In genomic region chr13:74443623-74444022, GRCh38 we compare ENCODE assay signal across 14 cellular contexts.
DNase-seq lines count a peak whose midpoint lies in the region; ATAC-seq, FAIRE-seq and TF ChIP-seq lines count a peak whose summit lies in the region.
"Had no signal": no experiment of that assay in that cellular context is flagged by ENCODE, and none has a peak within 500 bp of the region (broad histone marks: within the 10 kb centered on the region; RNA-seq: fewer than 3 reads in every experiment).

No MANE protein-coding gene starts in this region.

- DNase-seq in NCI-H2227 (lab: John Stamatoyannopoulos, UW; ENCODE audit: unreplicated experiment) (peak; percentile 21), NCI-H2227 treated with DMSO at 0.1 percent for 48 hours (lab: John Stamatoyannopoulos, UW) (no peak), astrocyte of the hippocampus (ENCODE audit: low read depth, low spot score) (peak; percentile 89), foreskin keratinocyte (peak; percentile 79 to 88), urothelium cell line (ENCODE audit: low spot score) (peak; percentile 49), NCI-H1048 (lab: John Stamatoyannopoulos, UW) (no peak), posterior cingulate gyrus (no peak), NCI-H2081 (lab: John Stamatoyannopoulos, UW) (no peak)
- DNase-seq: DMS 273 treated with DMSO at 0.1 percent for 48 hours, gastrocnemius medialis, NCI-H524 treated with DMSO at 0.1 percent for 48 hours, pancreas had no signal

- FAIRE-seq in urothelium cell line (lab: Jason Lieb, UNC): no peak
- FAIRE-seq: pancreas had no signal

- H3K27me3 ChIP-seq in foreskin keratinocyte: no peaks in the 10 kb centered on the region
- H3K27me3 ChIP-seq: gastrocnemius medialis, pancreas, SJCRH30 had no signal

- peaks cover 30% of the 10 kb centered on the region for H3K4me1 ChIP-seq in foreskin keratinocyte
- H3K4me1 ChIP-seq: pancreas had no signal

- no peak for TF ChIP-seq CTCF in foreskin keratinocyte (conservative IDR thresholded peaks at IDR 0.05)

- ATAC-seq in foreskin keratinocyte: peak; percentile 84
- ATAC-seq: gastrocnemius medialis had no signal

- H3K27ac ChIP-seq in foreskin keratinocyte: peak overlapping the region; percentile 39
- H3K27ac ChIP-seq: 22Rv1, gastrocnemius medialis, pancreas, SJCRH30 had no signal

- intact Hi-C loops in posterior cingulate gyrus (cut with DNase I): no loop called here

Comparison
In these comparisons a context has a peak if more than half of its experiments do, and no peak if none do; other contexts are left out.
1. DNase-seq: peak in NCI-H2227 (single experiment), astrocyte of the hippocampus (single experiment), foreskin keratinocyte (2 of 2) and urothelium cell line (single experiment); none in NCI-H2227 treated with DMSO at 0.1 percent for 48 hours (single experiment), NCI-H1048 (single experiment), posterior cingulate gyrus (0 of 10) and NCI-H2081 (0 of 2).